In the genomic region with DNA sequence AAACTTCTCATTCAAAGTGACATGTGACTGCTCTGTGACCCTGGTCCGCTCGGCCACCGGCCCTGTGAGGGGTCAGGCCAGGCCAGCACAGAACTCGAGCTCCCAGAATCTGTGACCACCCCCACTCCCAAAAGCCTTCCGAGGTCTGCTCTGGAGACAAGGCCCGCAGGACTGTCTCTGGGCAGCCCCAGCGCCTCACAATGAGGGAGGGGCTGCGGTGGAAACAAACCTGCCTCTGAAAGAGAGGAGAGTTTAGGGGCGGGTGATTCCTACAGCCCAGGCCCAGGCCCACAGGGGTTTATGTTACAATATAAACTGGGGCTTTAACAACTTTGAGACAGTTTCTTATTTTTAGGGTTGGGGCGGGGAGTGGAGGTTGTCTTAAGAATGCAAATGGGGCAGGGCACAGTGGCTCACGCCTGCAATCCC, we compare ENCODE assay signal across 1 cellular context.
TF ChIP-seq lines count a peak whose summit lies in the region.

No MANE protein-coding gene starts in this region.

TF ChIP-seq in A549, 52 proteins besides CTCF, POLR2A, EP300 and RAD21 (continued from another document):
- TF ChIP-seq HOXB5 (CRISPR knock-in tag; IDR thresholded peaks at IDR 0.05) = no peak
- TF ChIP-seq KDM5A (IDR thresholded peaks at IDR 0.05) = no peak
- no peak for TF ChIP-seq CEBPB (IDR thresholded peaks at IDR 0.05)
- TF ChIP-seq CBX2 (IDR thresholded peaks at IDR 0.05; ENCODE audit: borderline replicate concordance, low read depth) = no peak
- TF ChIP-seq POLR2AphosphoS2 (conservative IDR thresholded peaks at IDR 0.05; ENCODE audit: low read length) = peak; percentile 39; the same call in 1 of the 2 replicates
- no peak for TF ChIP-seq TFCP2L1 (CRISPR knock-in tag; IDR thresholded peaks at IDR 0.05)
- TF ChIP-seq NR3C1 (IDR thresholded peaks at IDR 0.05) = no peak
- TF ChIP-seq, protein P1, sequence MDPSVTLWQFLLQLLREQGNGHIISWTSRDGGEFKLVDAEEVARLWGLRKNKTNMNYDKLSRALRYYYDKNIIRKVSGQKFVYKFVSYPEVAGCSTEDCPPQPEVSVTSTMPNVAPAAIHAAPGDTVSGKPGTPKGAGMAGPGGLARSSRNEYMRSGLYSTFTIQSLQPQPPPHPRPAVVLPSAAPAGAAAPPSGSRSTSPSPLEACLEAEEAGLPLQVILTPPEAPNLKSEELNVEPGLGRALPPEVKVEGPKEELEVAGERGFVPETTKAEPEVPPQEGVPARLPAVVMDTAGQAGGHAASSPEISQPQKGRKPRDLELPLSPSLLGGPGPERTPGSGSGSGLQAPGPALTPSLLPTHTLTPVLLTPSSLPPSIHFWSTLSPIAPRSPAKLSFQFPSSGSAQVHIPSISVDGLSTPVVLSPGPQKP (IDR thresholded peaks at IDR 0.05; ENCODE audit: low read depth, low read length) = no peak
- no peak for TF ChIP-seq CHD4 (IDR thresholded peaks at IDR 0.05; ENCODE audit: borderline replicate concordance)
- no peak for TF ChIP-seq FOSL2 (IDR thresholded peaks at IDR 0.05)
- no peak; the same call in none of the 2 replicates for TF ChIP-seq FOSL2 (CRISPR knock-in tag; IDR thresholded peaks at IDR 0.05)
- TF ChIP-seq JUN (IDR thresholded peaks at IDR 0.05) = peak in 1 of 2 experiments; percentile 24; a peak in 2 of 5 replicates
- no peak for TF ChIP-seq MAZ (IDR thresholded peaks at IDR 0.05; ENCODE audit: borderline replicate concordance, low read depth, low read length)
- TF ChIP-seq EHF (CRISPR knock-in tag; IDR thresholded peaks at IDR 0.05) = no peak
- peak; percentile 73; the same call in 1 of the 2 replicates for TF ChIP-seq HOXB13 (CRISPR knock-in tag; IDR thresholded peaks at IDR 0.05; ENCODE audit: low read depth)
- TF ChIP-seq, protein P2, sequence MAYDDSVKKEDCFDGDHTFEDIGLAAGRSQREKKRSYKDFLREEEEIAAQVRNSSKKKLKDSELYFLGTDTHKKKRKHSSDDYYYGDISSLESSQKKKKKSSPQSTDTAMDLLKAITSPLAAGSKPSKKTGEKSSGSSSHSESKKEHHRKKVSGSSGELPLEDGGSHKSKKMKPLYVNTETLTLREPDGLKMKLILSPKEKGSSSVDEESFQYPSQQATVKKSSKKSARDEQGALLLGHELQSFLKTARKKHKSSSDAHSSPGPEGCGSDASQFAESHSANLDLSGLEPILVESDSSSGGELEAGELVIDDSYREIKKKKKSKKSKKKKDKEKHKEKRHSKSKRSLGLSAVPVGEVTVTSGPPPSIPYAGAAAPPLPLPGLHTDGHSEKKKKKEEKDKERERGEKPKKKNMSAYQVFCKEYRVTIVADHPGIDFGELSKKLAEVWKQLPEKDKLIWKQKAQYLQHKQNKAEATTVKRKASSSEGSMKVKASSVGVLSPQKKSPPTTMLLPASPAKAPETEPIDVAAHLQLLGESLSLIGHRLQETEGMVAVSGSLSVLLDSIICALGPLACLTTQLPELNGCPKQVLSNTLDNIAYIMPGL (CRISPR knock-in tag; IDR thresholded peaks at IDR 0.05; ENCODE audit: borderline replicate concordance) = no peak; the same call in 1 of the 2 replicates
- TF ChIP-seq KDM1A (IDR thresholded peaks at IDR 0.05; ENCODE audit: low read depth) = no peak
- peak; percentile 88 for TF ChIP-seq FOSB (CRISPR knock-in tag; IDR thresholded peaks at IDR 0.05)
- TF ChIP-seq, protein P3, sequence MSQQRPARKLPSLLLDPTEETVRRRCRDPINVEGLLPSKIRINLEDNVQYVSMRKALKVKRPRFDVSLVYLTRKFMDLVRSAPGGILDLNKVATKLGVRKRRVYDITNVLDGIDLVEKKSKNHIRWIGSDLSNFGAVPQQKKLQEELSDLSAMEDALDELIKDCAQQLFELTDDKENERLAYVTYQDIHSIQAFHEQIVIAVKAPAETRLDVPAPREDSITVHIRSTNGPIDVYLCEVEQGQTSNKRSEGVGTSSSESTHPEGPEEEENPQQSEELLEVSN (IDR thresholded peaks at IDR 0.05; ENCODE audit: borderline replicate concordance, low read depth) = 0 out of 2 replicates have a peak, but pooled peaks have one; percentile 18
- no peak for TF ChIP-seq ZSCAN20 (CRISPR knock-in tag; IDR thresholded peaks at IDR 0.05)
- no peak for TF ChIP-seq ESRRA (IDR thresholded peaks at IDR 0.05; ENCODE audit: borderline replicate concordance, low read length)
- no peak for TF ChIP-seq JUNB (IDR thresholded peaks at IDR 0.05)
